Comparison of ENCODE assay signal across 1 cellular context in the genomic region with DNA sequence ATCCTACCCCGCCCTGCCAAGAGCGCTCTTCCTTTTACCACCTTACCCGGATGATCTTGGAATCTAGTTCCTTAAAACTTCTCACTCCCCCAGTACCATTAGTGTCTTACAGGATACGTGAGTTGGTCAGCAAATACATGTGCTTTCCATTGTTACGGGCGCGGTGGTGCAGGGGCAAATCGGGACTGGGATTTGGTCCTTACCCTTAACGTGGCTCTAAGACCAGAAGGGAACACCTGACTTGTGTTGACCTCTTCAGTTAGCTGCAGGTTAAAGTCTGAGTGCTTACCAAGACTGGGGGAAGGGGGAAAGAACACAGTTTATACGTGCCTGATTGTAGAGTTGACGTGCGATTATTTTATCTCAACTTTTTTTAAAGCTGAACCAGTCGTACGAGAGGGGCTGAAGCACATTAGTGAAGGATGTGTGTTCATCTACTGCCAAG.
TF ChIP-seq lines count a peak whose summit lies in the region.

No MANE protein-coding gene starts in this region.

TF ChIP-seq in GM23338, 12 proteins besides CTCF, POLR2A, EP300 and RAD21 (continued from another document):
- TF ChIP-seq ZNF331 (CRISPR knock-in tag; IDR thresholded peaks at IDR 0.05; ENCODE audit: low read depth) (no peak), NANOG (IDR thresholded peaks at IDR 0.05; ENCODE audit: borderline replicate concordance) (no peak), EZH2 (IDR thresholded peaks at IDR 0.05; ENCODE audit: low read depth, unreplicated experiment) (no peak), CREB1 (CRISPR knock-in tag; IDR thresholded peaks at IDR 0.05; ENCODE audit: low read depth) (no peak), JUNB (IDR thresholded peaks at IDR 0.05; ENCODE audit: unreplicated experiment) (no peak)
